10 cellular contexts compared by ENCODE assay signal in genomic region chr11:134254433-134254832, GRCh38. TPM values are rescaled to one million over a fixed set of nuclear protein-coding genes. Genes with fewer than 3 reads are reported as not detected.
DNase-seq lines count a peak whose midpoint lies in the region; ATAC-seq and TF ChIP-seq lines count a peak whose summit lies in the region.
"Had no signal": no experiment of that assay in that cellular context is flagged by ENCODE, and none has a peak within 500 bp of the region (broad histone marks: within the 10 kb centered on the region; RNA-seq: fewer than 3 reads in every experiment).

No MANE protein-coding gene starts in this region.

- ATAC-seq in HG03039 (IDR thresholded peaks at IDR 0.05; ENCODE audit: unreplicated experiment): no peak

- intact Hi-C loops in activated T-helper 1 cell treated with anti-CD3 and anti-CD28 coated beads, Interleukin-12 subunit alpha, Interleukin-12 subunit beta, Interleukin-2, Interleukin-4 antibody, amounts not matched to agents 30 ng/mL and 10 ng/mL and 1 ng/mL, durations not matched to agents 14 hours and 24 hours and 36 hours (cut with micrococcal nuclease): loop anchor here (5.0 kb wide), 1 partner anchor 158 kb away; the partner anchor contains the start of gene B3GAT1

- peaks cover 71% of the 10 kb centered on the region for H3K36me3 Mint-ChIP-seq in activated T-cell treated with anti-CD3 and anti-CD28 coated beads, Interleukin-2, amount 50 U/mL, for 24 hours (ENCODE audit: low read depth)
- H3K36me3 Mint-ChIP-seq in activated T-helper 1 cell treated with anti-CD3 and anti-CD28 coated beads, Interleukin-12 subunit alpha, Interleukin-12 subunit beta, Interleukin-2, Interleukin-4 antibody, amounts not matched to agents 30 ng/mL and 10 ng/mL and 1 ng/mL, durations not matched to agents 14 hours and 24 hours and 36 hours (ENCODE audit: low read depth): peaks cover 10% of the 10 kb centered on the region
- H3K36me3 Mint-ChIP-seq in immature natural killer cell: peaks cover 7 to 13% (median 9%) of the 10 kb centered on the region in 3 donors

- no peak overlapping the region for H3K27ac Mint-ChIP-seq in activated T-cell treated with anti-CD3 and anti-CD28 coated beads, Interleukin-2, amount 50 U/mL, for 24 hours
- no peak overlapping the region for H3K27ac Mint-ChIP-seq in activated T-helper 1 cell treated with anti-CD3 and anti-CD28 coated beads, Interleukin-12 subunit alpha, Interleukin-12 subunit beta, Interleukin-2, Interleukin-4 antibody, amounts not matched to agents 30 ng/mL and 10 ng/mL and 1 ng/mL, durations not matched to agents 14 hours and 24 hours and 36 hours
- H3K27ac Mint-ChIP-seq in immature natural killer cell: peak overlapping the region in 4 of 6 donors; percentile 41 to 81 (median 60)

- no peaks in the 10 kb centered on the region for H3K9me3 Mint-ChIP-seq in activated T-cell treated with anti-CD3 and anti-CD28 coated beads, Interleukin-2, amount 50 U/mL, for 24 hours
- H3K9me3 Mint-ChIP-seq in activated T-helper 1 cell treated with anti-CD3 and anti-CD28 coated beads, Interleukin-12 subunit alpha, Interleukin-12 subunit beta, Interleukin-2, Interleukin-4 antibody, amounts not matched to agents 30 ng/mL and 10 ng/mL and 1 ng/mL, durations not matched to agents 14 hours and 24 hours and 36 hours: no peaks in the 10 kb centered on the region
- H3K9me3 Mint-ChIP-seq in immature natural killer cell: no peaks in the 10 kb centered on the region

- peaks cover 32% of the 10 kb centered on the region for H3K36me3 ChIP-seq in suprapubic skin

- TF ChIP-seq POLR2A in suprapubic skin (IDR thresholded peaks at IDR 0.05): no peak

- 58% methylated on average over 3 of the region's 3 CpGs for WGBS in suprapubic skin

- H3K4me3 ChIP-seq in suprapubic skin: peak overlapping the region; percentile 90

- no peak overlapping the region for H3K27ac ChIP-seq in suprapubic skin

- H3K4me1 ChIP-seq in suprapubic skin: peaks cover 30% of the 10 kb centered on the region

- TF ChIP-seq CTCF in suprapubic skin (IDR thresholded peaks at IDR 0.05): no peak

- H3K9me3 ChIP-seq in suprapubic skin: no peaks in the 10 kb centered on the region

- no peak for DNase-seq in activated T-cell treated with anti-CD3 and anti-CD28 coated beads, Interleukin-2, amount 50 U/mL, for 24 hours
- no peak for DNase-seq in activated T-cell treated with anti-CD3 and anti-CD28 coated beads, Interleukin-2, amount 50 U/mL, for 48 hours
- no peak for DNase-seq in activated T-helper 1 cell treated with anti-CD3 and anti-CD28 coated beads, Interleukin-12 subunit alpha, Interleukin-12 subunit beta, Interleukin-2, Interleukin-4 antibody, amounts not matched to agents 30 ng/mL and 10 ng/mL and 1 ng/mL, durations not matched to agents 14 hours and 24 hours and 36 hours (ENCODE audit: low spot score)
- DNase-seq in immature natural killer cell (no peak), suprapubic skin (ENCODE audit: low spot score in 2 of 2) (no peak), NCI-H2081 (lab: John Stamatoyannopoulos, UW) (no peak), SHP77 treated with DMSO at 0.1 percent for 48 hours (lab: John Stamatoyannopoulos, UW) (no peak)
- DNase-seq: NCI-H2029 had no signal

- H3K27me3 Mint-ChIP-seq in activated T-cell treated with anti-CD3 and anti-CD28 coated beads, Interleukin-2, amount 50 U/mL, for 24 hours: no peaks in the 10 kb centered on the region
- H3K27me3 Mint-ChIP-seq in activated T-helper 1 cell treated with anti-CD3 and anti-CD28 coated beads, Interleukin-12 subunit alpha, Interleukin-12 subunit beta, Interleukin-2, Interleukin-4 antibody, amounts not matched to agents 30 ng/mL and 10 ng/mL and 1 ng/mL, durations not matched to agents 14 hours and 24 hours and 36 hours (ENCODE audit: insufficient read depth): no peaks in the 10 kb centered on the region
- peaks cover 0 to 1% (median 0%) of the 10 kb centered on the region in 3 donors for H3K27me3 Mint-ChIP-seq in immature natural killer cell (ENCODE audit: low read depth in 3 of 3)

- H3K27me3 ChIP-seq in suprapubic skin: no peaks in the 10 kb centered on the region

- peaks cover 37% of the 10 kb centered on the region for H3K4me1 Mint-ChIP-seq in activated T-cell treated with anti-CD3 and anti-CD28 coated beads, Interleukin-2, amount 50 U/mL, for 24 hours (ENCODE audit: low read depth)
- H3K4me1 Mint-ChIP-seq in activated T-helper 1 cell treated with anti-CD3 and anti-CD28 coated beads, Interleukin-12 subunit alpha, Interleukin-12 subunit beta, Interleukin-2, Interleukin-4 antibody, amounts not matched to agents 30 ng/mL and 10 ng/mL and 1 ng/mL, durations not matched to agents 14 hours and 24 hours and 36 hours (ENCODE audit: low read depth): peaks cover 35% of the 10 kb centered on the region
- peaks cover 23 to 43% of the 10 kb centered on the region in 2 donors for H3K4me1 Mint-ChIP-seq in immature natural killer cell

- peak overlapping the region; percentile 86 for H3K4me3 Mint-ChIP-seq in activated T-cell treated with anti-CD3 and anti-CD28 coated beads, Interleukin-2, amount 50 U/mL, for 24 hours
- peak overlapping the region; percentile 94 for H3K4me3 Mint-ChIP-seq in activated T-helper 1 cell treated with anti-CD3 and anti-CD28 coated beads, Interleukin-12 subunit alpha, Interleukin-12 subunit beta, Interleukin-2, Interleukin-4 antibody, amounts not matched to agents 30 ng/mL and 10 ng/mL and 1 ng/mL, durations not matched to agents 14 hours and 24 hours and 36 hours
- H3K4me3 Mint-ChIP-seq in immature natural killer cell: peak overlapping the region; percentile 78 to 98 (median 96)

- no peak for TF ChIP-seq EP300 in suprapubic skin (IDR thresholded peaks at IDR 0.05)

RNA-seq across cellular contexts. Expression of gene ACAD8, which starts 1.1 kb away (rescaled TPM):
- 25.6 and 26.2 TPM in 2 replicates for total RNA-seq in activated T-helper 1 cell treated with anti-CD3 and anti-CD28 coated beads, Interleukin-12 subunit alpha, Interleukin-12 subunit beta, Interleukin-2, Interleukin-4 antibody, amounts not matched to agents 30 ng/mL and 10 ng/mL and 1 ng/mL, durations not matched to agents 14 hours and 24 hours and 36 hours
- 10 to 100 TPM; 16.3 to 34.4 (median 22.7) TPM for polyA plus RNA-seq in immature natural killer cell
- total RNA-seq in suprapubic skin: 10 to 100 TPM; 46.3 to 71.2 (median 59.8) TPM

RNA-seq across cellular contexts. Expression of gene THYN1, which starts 1.3 kb away (rescaled TPM):
- total RNA-seq in activated T-helper 1 cell treated with anti-CD3 and anti-CD28 coated beads, Interleukin-12 subunit alpha, Interleukin-12 subunit beta, Interleukin-2, Interleukin-4 antibody, amounts not matched to agents 30 ng/mL and 10 ng/mL and 1 ng/mL, durations not matched to agents 14 hours and 24 hours and 36 hours: 55.0 and 58.8 TPM in 2 replicates
- 100 to 1,000 TPM in 2 of 3 donors, 10 to 100 TPM in 1; 92.7 to 116 (median 106) TPM for polyA plus RNA-seq in immature natural killer cell
- total RNA-seq in suprapubic skin: 10 to 100 TPM; 31.7 to 62.8 (median 42.6) TPM

RNA-seq across cellular contexts. Expression of gene GLB1L3, which starts 21.7 kb away (rescaled TPM):
- 14.6 and 16.1 TPM in 2 replicates for total RNA-seq in activated T-helper 1 cell treated with anti-CD3 and anti-CD28 coated beads, Interleukin-12 subunit alpha, Interleukin-12 subunit beta, Interleukin-2, Interleukin-4 antibody, amounts not matched to agents 30 ng/mL and 10 ng/mL and 1 ng/mL, durations not matched to agents 14 hours and 24 hours and 36 hours
- polyA plus RNA-seq in immature natural killer cell: not detected
- 1 to 10 TPM; 5.1 to 6.1 (median 5.9) TPM for total RNA-seq in suprapubic skin
- total RNA-seq: myocyte had no signal

RNA-seq across cellular contexts. Expression of gene VPS26B, which starts 30.0 kb away (rescaled TPM):
- 43.0 and 43.2 TPM in 2 replicates for total RNA-seq in activated T-helper 1 cell treated with anti-CD3 and anti-CD28 coated beads, Interleukin-12 subunit alpha, Interleukin-12 subunit beta, Interleukin-2, Interleukin-4 antibody, amounts not matched to agents 30 ng/mL and 10 ng/mL and 1 ng/mL, durations not matched to agents 14 hours and 24 hours and 36 hours
- 100 to 1,000 TPM in 1 of 3 donors, 10 to 100 TPM in 2; 76.2 to 110 (median 78.1) TPM for polyA plus RNA-seq in immature natural killer cell
- 10 to 100 TPM; 60.4 to 80.9 (median 74.4) TPM for total RNA-seq in suprapubic skin

RNA-seq across cellular contexts. Expression of gene NCAPD3, which starts 30.7 kb away (rescaled TPM):
- total RNA-seq in activated T-helper 1 cell treated with anti-CD3 and anti-CD28 coated beads, Interleukin-12 subunit alpha, Interleukin-12 subunit beta, Interleukin-2, Interleukin-4 antibody, amounts not matched to agents 30 ng/mL and 10 ng/mL and 1 ng/mL, durations not matched to agents 14 hours and 24 hours and 36 hours: 103 and 107 TPM in 2 replicates
- polyA plus RNA-seq in immature natural killer cell: 10 to 100 TPM in 2 of 3 donors, 1 to 10 TPM in 1; 6.9 to 16.7 (median 11.4) TPM
- total RNA-seq in suprapubic skin: 10 to 100 TPM; 26.8 to 37.6 (median 30.8) TPM

Comparison
In these comparisons a context has a peak if more than half of its experiments do, and no peak if none do; other contexts are left out.
1. H3K27ac Mint-ChIP-seq: peak in immature natural killer cell (4 of 6); none in activated T-cell treated with anti-CD3 and anti-CD28 coated beads, Interleukin-2, amount 50 U/mL, for 24 hours (single experiment) and activated T-helper 1 cell treated with anti-CD3 and anti-CD28 coated beads, Interleukin-12 subunit alpha, Interleukin-12 subunit beta, Interleukin-2, Interleukin-4 antibody, amounts not matched to agents 30 ng/mL and 10 ng/mL and 1 ng/mL, durations not matched to agents 14 hours and 24 hours and 36 hours (single experiment).
2. Peak in every context shown above with its lines, with median percentiles within 50 percentile points of each other: H3K4me3 Mint-ChIP-seq.